Comparison of ENCODE assay signal across 2 cellular contexts in genomic region chr7:104005197-104005596, GRCh38.
TF ChIP-seq lines count a peak whose summit lies in the region.

No MANE protein-coding gene starts in this region.

TF ChIP-seq in GM23338, 12 proteins besides CTCF, POLR2A, EP300 and RAD21:
- TF ChIP-seq POLR2AphosphoS5 (IDR thresholded peaks at IDR 0.05; ENCODE audit: low read depth) (no peak), ZNF114 (CRISPR knock-in tag; IDR thresholded peaks at IDR 0.05) (no peak), STAT1 (IDR thresholded peaks at IDR 0.05; ENCODE audit: unreplicated experiment) (no peak), JUNB (IDR thresholded peaks at IDR 0.05; ENCODE audit: unreplicated experiment) (no peak), ZNF331 (CRISPR knock-in tag; IDR thresholded peaks at IDR 0.05; ENCODE audit: low read depth) (no peak), ETS1 (IDR thresholded peaks at IDR 0.05) (no peak), REST (IDR thresholded peaks at IDR 0.05; ENCODE audit: unreplicated experiment) (no peak), CREB1 (CRISPR knock-in tag; IDR thresholded peaks at IDR 0.05; ENCODE audit: low read depth) (no peak), EZH2 (IDR thresholded peaks at IDR 0.05; ENCODE audit: low read depth, unreplicated experiment) (no peak), EZH2phosphoT487 (IDR thresholded peaks at IDR 0.05; ENCODE audit: unreplicated experiment) (no peak), ZNF462 (CRISPR knock-in tag; IDR thresholded peaks at IDR 0.05) (no peak), NANOG (IDR thresholded peaks at IDR 0.05; ENCODE audit: borderline replicate concordance) (no peak)
TF ChIP-seq in GM23338: peak in this region for 0.

TF ChIP-seq in endothelial cell of umbilical vein, 7 proteins besides CTCF, POLR2A, EP300 and RAD21:
- peak; percentile 82 for TF ChIP-seq FOS (IDR thresholded peaks at IDR 0.05; ENCODE audit: borderline replicate concordance, insufficient read depth, low read length)
- TF ChIP-seq EZH2 (IDR thresholded peaks at IDR 0.05; ENCODE audit: borderline replicate concordance, low read depth, low read length, severe bottlenecking), result no peak
- peak; percentile 62 for TF ChIP-seq POLR2AphosphoS5 (IDR thresholded peaks at IDR 0.05; ENCODE audit: insufficient read depth, low read depth, low read length)
- no peak for TF ChIP-seq JUN (IDR thresholded peaks at IDR 0.05; ENCODE audit: borderline replicate concordance, insufficient read depth, insufficient read length, low read depth)
- TF ChIP-seq GATA2 (IDR thresholded peaks at IDR 0.05; ENCODE audit: insufficient read depth, insufficient read length, low read depth, low read length), result no peak
- TF ChIP-seq MYC (IDR thresholded peaks at IDR 0.05; ENCODE audit: low read depth, low read length), result no peak
- no peak for TF ChIP-seq MAX (IDR thresholded peaks at IDR 0.05; ENCODE audit: insufficient read depth, insufficient read length)
